12 cellular contexts compared by ENCODE assay signal in genomic region chr2:55408946-55409868, GRCh38. TPM values are rescaled to one million over a fixed set of nuclear protein-coding genes. Genes with fewer than 3 reads are reported as not detected.
A peak's percentile ranks its signal among the peaks of the same experiment; 100 is the strongest.
DNase-seq lines count a peak whose midpoint lies in the region; ATAC-seq and TF ChIP-seq lines count a peak whose summit lies in the region.
"Had no signal": no experiment of that assay in that cellular context is flagged by ENCODE, and none has a peak within 500 bp of the region (broad histone marks: within the 10 kb centered on the region; RNA-seq: fewer than 3 reads in every experiment).

No MANE protein-coding gene starts in this region.

- WGBS in HUES64: 77% methylated on average over 12 of the region's 12 CpGs

- H3K27ac ChIP-seq in HUES64 (ENCODE audit: low read depth, low read length): peak overlapping the region; percentile 61
- H3K27ac ChIP-seq: ascending aorta, gastrocnemius medialis had no signal

- in situ Hi-C loops in astrocyte of the cerebellum (cut with HindIII; ENCODE audit: low sequenced_read_pairs): no loop called here

- H3K27me3 ChIP-seq in HUES64 (ENCODE audit: insufficient read depth, low read length): no peaks in the 10 kb centered on the region
- H3K27me3 ChIP-seq: ascending aorta, gastrocnemius medialis had no signal

- TF ChIP-seq CTCF in astrocyte of the cerebellum (IDR thresholded peaks at IDR 0.05; ENCODE audit: low read depth, low read length, missing control alignments): no peak

- DNase-seq in ELR (ENCODE audit: low read depth): peak; percentile 24
- DNase-seq in astrocyte of the cerebellum (ENCODE audit: low read depth): no peak
- peak; percentile 23 for DNase-seq in midbrain (lab: John Stamatoyannopoulos, UW)
- no peak for DNase-seq in NAMALWA (ENCODE audit: low spot score)
- DNase-seq in left ventricle myocardium superior: no peak
- no peak for DNase-seq in NCI-H1694 treated with DMSO at 0.1 percent for 48 hours (lab: John Stamatoyannopoulos, UW)
- DNase-seq: gastrocnemius medialis, small intestine, T-helper 1 cell had no signal

- no peak overlapping the region for H3K9ac ChIP-seq in HUES64 (ENCODE audit: low read depth, low read length)

- ATAC-seq in left ventricle myocardium superior (no peak), HG03354 (IDR thresholded peaks at IDR 0.05; ENCODE audit: poor library complexity, severe bottlenecking, unreplicated experiment) (no peak)
- ATAC-seq: gastrocnemius medialis had no signal

- intact Hi-C loops in left ventricle myocardium superior (cut with micrococcal nuclease): no loop called here

- peak overlapping the region; percentile 13; the same call in 1 of the 2 replicates for H3K4me3 ChIP-seq in HUES64 (ENCODE audit: low read length)
- peak overlapping the region; percentile 19 for H3K4me3 ChIP-seq in astrocyte of the cerebellum (ENCODE audit: low read depth, low read length)
- H3K4me3 ChIP-seq: ascending aorta, gastrocnemius medialis had no signal

- peaks cover 14% of the 10 kb centered on the region for H3K4me1 ChIP-seq in HUES64 (ENCODE audit: insufficient read depth, low read length)
- H3K4me1 ChIP-seq: ascending aorta, gastrocnemius medialis had no signal

- peaks cover 37% of the 10 kb centered on the region for H3K36me3 ChIP-seq in HUES64 (ENCODE audit: insufficient read depth, low read length)

- no peaks in the 10 kb centered on the region for H3K9me3 ChIP-seq in HUES64 (ENCODE audit: insufficient read depth, low read depth, low read length)
- H3K9me3 ChIP-seq: ascending aorta, gastrocnemius medialis had no signal

RNA-seq across cellular contexts. Expression of gene CCDC88A, which starts 10.4 kb away (rescaled TPM):
- polyA plus RNA-seq in HUES64 (2013, experiment 1 of 2): 48.2 TPM
- 55.9 TPM for polyA plus RNA-seq in HUES64 (2013, experiment 2 of 2)
- 15.8 TPM for total RNA-seq in left ventricle myocardium superior

Comparison
In these comparisons a context has a peak if more than half of its experiments do, and no peak if none do; other contexts are left out.
1. DNase-seq: peak in ELR (single experiment) and midbrain (single experiment); none in astrocyte of the cerebellum (single experiment), NAMALWA (single experiment), left ventricle myocardium superior (single experiment) and NCI-H1694 treated with DMSO at 0.1 percent for 48 hours (single experiment).